8 cellular contexts compared by ENCODE assay signal in the genomic region with DNA sequence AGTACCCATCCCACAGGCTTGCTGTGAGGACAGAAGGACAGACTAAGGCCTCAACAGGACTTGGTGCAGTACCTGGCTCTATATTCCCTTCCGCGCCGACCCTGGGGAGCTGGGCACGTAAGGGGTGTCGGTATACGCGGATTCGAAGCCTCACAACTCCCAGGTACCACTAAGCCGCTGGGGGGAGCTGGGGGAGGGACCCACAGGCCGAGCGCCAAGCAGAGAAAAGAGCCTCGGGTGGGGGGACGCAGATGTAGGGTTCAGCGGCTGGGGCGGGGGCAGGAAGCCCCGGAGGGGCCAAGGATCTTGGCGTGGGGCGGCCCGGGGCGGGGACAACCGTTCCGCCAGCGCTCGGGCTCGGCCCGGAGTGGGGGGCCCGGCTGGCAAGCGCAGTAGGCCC.
DNase-seq lines count a peak whose midpoint lies in the region; ATAC-seq, FAIRE-seq and TF ChIP-seq lines count a peak whose summit lies in the region.

No MANE protein-coding gene starts in this region.

- H3K9ac ChIP-seq in HepG2 (ENCODE audit: insufficient read depth, low read depth, low read length) = peak overlapping the region; percentile 93

- no peak for TF ChIP-seq CTCF in WI38 (IDR thresholded peaks at IDR 0.05; ENCODE audit: low read depth, low read length)
- TF ChIP-seq CTCF in HepG2 (CRISPR knock-in tag; IDR thresholded peaks at IDR 0.05) = no peak; the same call in 1 of the 2 replicates

- TF ChIP-seq EP300 in HepG2 (IDR thresholded peaks at IDR 0.05; ENCODE audit: low read depth in 2 of 2, low read length in 2 of 2) (no peak), HepG2 (CRISPR knock-in tag; IDR thresholded peaks at IDR 0.05; ENCODE audit: borderline replicate concordance) (no peak)

- no peaks in the 10 kb centered on the region for H3K27me3 ChIP-seq in HepG2 (ENCODE audit: control insufficient read depth in 1 of 2, insufficient read depth in 2 of 2, low read length in 2 of 2)

- POLR2A ChIA-PET in HepG2 (lab: Yijun Ruan, JAX) = interaction anchor here (0.7 to 3.2 kb wide), 6 partner anchors 12 to 362 kb away, joined by 4 to 24 read pairs (median 5); a partner anchor contains a TSS

- CTCF ChIA-PET in HepG2 (lab: Yijun Ruan, JAX; ENCODE audit: low intra/inter-chr PET ratio, low total read pairs) = no interaction called here

- H3K9me3 ChIP-seq in HepG2 (ENCODE audit: low read length) = no peaks in the 10 kb centered on the region

- H3K4me2 ChIP-seq in HepG2 (ENCODE audit: low read depth, low read length) = peak overlapping the region; percentile 77

- peak; percentile 6 for ATAC-seq in GM19043 (IDR thresholded peaks at IDR 0.05; ENCODE audit: low read depth, unreplicated experiment)
- ATAC-seq in HG03442 (IDR thresholded peaks at IDR 0.05; ENCODE audit: unreplicated experiment) = peak; percentile 2
- ATAC-seq in HepG2 = peak; percentile 51

- no peak overlapping the region for H2AFZ ChIP-seq in HepG2 (ENCODE audit: low read length)

- peak overlapping the region; percentile 71 for H3K27ac ChIP-seq in HepG2 (ENCODE audit: extremely low read length, insufficient read depth, low read length)

- peaks cover 13 to 25% of the 10 kb centered on the region in 2 experiments for H3K36me3 ChIP-seq in HepG2 (replicated peaks in 1 of 2; ENCODE audit: control insufficient read depth in 1 of 2, insufficient read depth in 2 of 2, low read length in 2 of 2)

- intact Hi-C loops in HepG2 (cut with micrococcal nuclease; ENCODE audit: unreplicated experiment) = loop anchor here (5.0 to 10.0 kb wide), 2 partner anchors 71 to 202 kb away; no protein-coding TSS in a partner anchor

- in situ Hi-C loops in ACHN (cut with HindIII; ENCODE audit: low pct_ligation_motif_present, low pct_unique_long_range_greater_than_20kb, low sequenced_read_pairs) = no loop called here
- in situ Hi-C loops in HepG2 (cut with HindIII; ENCODE audit: extremely low pct_ligation_motif_present, low pct_unique_long_range_greater_than_20kb) = no loop called here

- peaks cover 16% of the 10 kb centered on the region for H4K20me1 ChIP-seq in HepG2 (ENCODE audit: insufficient read depth, low read length)

- no peak for FAIRE-seq in HepG2 (lab: Jason Lieb, UNC)

- H3K4me3 ChIP-seq in WI38 (ENCODE audit: low read depth, low read length) (peak overlapping the region; percentile 91), HepG2 (replicated peaks in 1 of 3; ENCODE audit: insufficient read depth in 1 of 3, low read depth in 2 of 3, low read length in 3 of 3) (peak overlapping the region; percentile 81 to 90 (median 86))

- H3K79me2 ChIP-seq in HepG2 (ENCODE audit: insufficient read depth, low read length) = peaks cover 23% of the 10 kb centered on the region

- TF ChIP-seq POLR2A in HepG2 (IDR thresholded peaks at IDR 0.05; ENCODE audit: insufficient read depth in 1 of 2, low read depth in 2 of 2, low read length in 2 of 2) = no peak

- peak; percentile 58 for DNase-seq in ACHN
- DNase-seq in cerebellum (ENCODE audit: low spot score) = peak; percentile 19
- peak; percentile 26 for DNase-seq in HepG2 (ENCODE audit: low spot score)
- DNase-seq in stimulated activated CD8-positive, alpha-beta memory T cell treated with anti-CD3 and anti-CD28 coated beads, Interleukin-15, amount 100 ng/mL, for 4 hours (ENCODE audit: low read depth in 2 of 2) = peak; percentile 26 to 27
- DNase-seq in dedifferentiated amniotic fluid mesenchymal stem cell (ENCODE audit: extremely low spot score) = no peak

- no peak for TF ChIP-seq RAD21 in HepG2 (CRISPR knock-in tag; IDR thresholded peaks at IDR 0.05)

- H3K4me1 ChIP-seq in HepG2 (ENCODE audit: insufficient read depth, low read length) = peaks cover 14% of the 10 kb centered on the region

- no TSS peak for BruUV-seq in HepG2 (replicated peaks; lab: Mats Ljungman, UMichigan)

- 7% methylated on average over 17 of the region's 28 CpGs for WGBS in HepG2 (ENCODE audit: low lambda C conversion rate)

TF ChIP-seq in HepG2, 621 proteins besides CTCF, POLR2A, EP300 and RAD21:
- TF ChIP-seq HOXA3 (CRISPR knock-in tag; IDR thresholded peaks at IDR 0.05) = no peak
- peak; percentile 40; the same call in 1 of the 2 replicates for TF ChIP-seq KDM5A (IDR thresholded peaks at IDR 0.05; ENCODE audit: borderline replicate concordance, low read length)
- TF ChIP-seq, protein P1, sequence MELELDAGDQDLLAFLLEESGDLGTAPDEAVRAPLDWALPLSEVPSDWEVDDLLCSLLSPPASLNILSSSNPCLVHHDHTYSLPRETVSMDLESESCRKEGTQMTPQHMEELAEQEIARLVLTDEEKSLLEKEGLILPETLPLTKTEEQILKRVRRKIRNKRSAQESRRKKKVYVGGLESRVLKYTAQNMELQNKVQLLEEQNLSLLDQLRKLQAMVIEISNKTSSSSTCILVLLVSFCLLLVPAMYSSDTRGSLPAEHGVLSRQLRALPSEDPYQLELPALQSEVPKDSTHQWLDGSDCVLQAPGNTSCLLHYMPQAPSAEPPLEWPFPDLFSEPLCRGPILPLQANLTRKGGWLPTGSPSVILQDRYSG (CRISPR knock-in tag; IDR thresholded peaks at IDR 0.05) = 0 out of 2 replicates have a peak, but pooled peaks have one; percentile 1
- TF ChIP-seq ZNF10 (CRISPR knock-in tag; IDR thresholded peaks at IDR 0.05; ENCODE audit: borderline replicate concordance, low read depth) = no peak
- peak; percentile 6 for TF ChIP-seq ASH2L (IDR thresholded peaks at IDR 0.05; ENCODE audit: insufficient read length, low read depth, low read length)
- TF ChIP-seq, protein P2, sequence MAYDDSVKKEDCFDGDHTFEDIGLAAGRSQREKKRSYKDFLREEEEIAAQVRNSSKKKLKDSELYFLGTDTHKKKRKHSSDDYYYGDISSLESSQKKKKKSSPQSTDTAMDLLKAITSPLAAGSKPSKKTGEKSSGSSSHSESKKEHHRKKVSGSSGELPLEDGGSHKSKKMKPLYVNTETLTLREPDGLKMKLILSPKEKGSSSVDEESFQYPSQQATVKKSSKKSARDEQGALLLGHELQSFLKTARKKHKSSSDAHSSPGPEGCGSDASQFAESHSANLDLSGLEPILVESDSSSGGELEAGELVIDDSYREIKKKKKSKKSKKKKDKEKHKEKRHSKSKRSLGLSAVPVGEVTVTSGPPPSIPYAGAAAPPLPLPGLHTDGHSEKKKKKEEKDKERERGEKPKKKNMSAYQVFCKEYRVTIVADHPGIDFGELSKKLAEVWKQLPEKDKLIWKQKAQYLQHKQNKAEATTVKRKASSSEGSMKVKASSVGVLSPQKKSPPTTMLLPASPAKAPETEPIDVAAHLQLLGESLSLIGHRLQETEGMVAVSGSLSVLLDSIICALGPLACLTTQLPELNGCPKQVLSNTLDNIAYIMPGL (CRISPR knock-in tag; IDR thresholded peaks at IDR 0.05; ENCODE audit: borderline replicate concordance in 1 of 2, low read depth in 1 of 2) = no peak
- TF ChIP-seq, protein P3, sequence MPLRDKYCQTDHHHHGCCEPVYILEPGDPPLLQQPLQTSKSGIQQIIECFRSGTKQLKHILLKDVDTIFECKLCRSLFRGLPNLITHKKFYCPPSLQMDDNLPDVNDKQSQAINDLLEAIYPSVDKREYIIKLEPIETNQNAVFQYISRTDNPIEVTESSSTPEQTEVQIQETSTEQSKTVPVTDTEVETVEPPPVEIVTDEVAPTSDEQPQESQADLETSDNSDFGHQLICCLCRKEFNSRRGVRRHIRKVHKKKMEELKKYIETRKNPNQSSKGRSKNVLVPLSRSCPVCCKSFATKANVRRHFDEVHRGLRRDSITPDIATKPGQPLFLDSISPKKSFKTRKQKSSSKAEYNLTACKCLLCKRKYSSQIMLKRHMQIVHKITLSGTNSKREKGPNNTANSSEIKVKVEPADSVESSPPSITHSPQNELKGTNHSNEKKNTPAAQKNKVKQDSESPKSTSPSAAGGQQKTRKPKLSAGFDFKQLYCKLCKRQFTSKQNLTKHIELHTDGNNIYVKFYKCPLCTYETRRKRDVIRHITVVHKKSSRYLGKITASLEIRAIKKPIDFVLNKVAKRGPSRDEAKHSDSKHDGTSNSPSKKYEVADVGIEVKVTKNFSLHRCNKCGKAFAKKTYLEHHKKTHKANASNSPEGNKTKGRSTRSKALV (CRISPR knock-in tag; IDR thresholded peaks at IDR 0.05) = 0 out of 2 replicates have a peak, but pooled peaks have one; percentile 20
- TF ChIP-seq, protein P4, sequence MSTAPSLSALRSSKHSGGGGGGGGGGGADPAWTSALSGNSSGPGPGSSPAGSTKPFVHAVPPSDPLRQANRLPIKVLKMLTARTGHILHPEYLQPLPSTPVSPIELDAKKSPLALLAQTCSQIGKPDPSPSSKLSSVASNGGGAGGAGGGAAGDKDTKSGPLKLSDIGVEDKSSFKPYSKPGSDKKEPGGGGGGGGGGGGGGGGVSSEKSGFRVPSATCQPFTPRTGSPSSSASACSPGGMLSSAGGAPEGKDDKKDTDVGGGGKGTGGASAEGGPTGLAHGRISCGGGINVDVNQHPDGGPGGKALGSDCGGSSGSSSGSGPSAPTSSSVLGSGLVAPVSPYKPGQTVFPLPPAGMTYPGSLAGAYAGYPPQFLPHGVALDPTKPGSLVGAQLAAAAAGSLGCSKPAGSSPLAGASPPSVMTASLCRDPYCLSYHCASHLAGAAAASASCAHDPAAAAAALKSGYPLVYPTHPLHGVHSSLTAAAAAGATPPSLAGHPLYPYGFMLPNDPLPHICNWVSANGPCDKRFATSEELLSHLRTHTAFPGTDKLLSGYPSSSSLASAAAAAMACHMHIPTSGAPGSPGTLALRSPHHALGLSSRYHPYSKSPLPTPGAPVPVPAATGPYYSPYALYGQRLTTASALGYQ (CRISPR knock-in tag; IDR thresholded peaks at IDR 0.05) = no peak
- 0 out of 2 replicates have a peak, but pooled peaks have one; percentile 14 for TF ChIP-seq REL (CRISPR knock-in tag; conservative IDR thresholded peaks at IDR 0.05)
- TF ChIP-seq, protein P5, sequence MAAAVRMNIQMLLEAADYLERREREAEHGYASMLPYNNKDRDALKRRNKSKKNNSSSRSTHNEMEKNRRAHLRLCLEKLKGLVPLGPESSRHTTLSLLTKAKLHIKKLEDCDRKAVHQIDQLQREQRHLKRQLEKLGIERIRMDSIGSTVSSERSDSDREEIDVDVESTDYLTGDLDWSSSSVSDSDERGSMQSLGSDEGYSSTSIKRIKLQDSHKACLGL (CRISPR knock-in tag; IDR thresholded peaks at IDR 0.05) = peak; percentile 6; the same call in 1 of the 2 replicates
- TF ChIP-seq, protein P6, sequence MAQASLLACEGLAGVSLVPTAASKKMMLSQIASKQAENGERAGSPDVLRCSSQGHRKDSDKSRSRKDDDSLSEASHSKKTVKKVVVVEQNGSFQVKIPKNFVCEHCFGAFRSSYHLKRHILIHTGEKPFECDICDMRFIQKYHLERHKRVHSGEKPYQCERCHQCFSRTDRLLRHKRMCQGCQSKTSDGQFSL (CRISPR knock-in tag; IDR thresholded peaks at IDR 0.05) = 0 out of 2 replicates have a peak, but pooled peaks have one; percentile 10
TF ChIP-seq in HepG2: peak in this region for 7.
